ENCODE assay signal across 7 cellular contexts in the genomic region with DNA sequence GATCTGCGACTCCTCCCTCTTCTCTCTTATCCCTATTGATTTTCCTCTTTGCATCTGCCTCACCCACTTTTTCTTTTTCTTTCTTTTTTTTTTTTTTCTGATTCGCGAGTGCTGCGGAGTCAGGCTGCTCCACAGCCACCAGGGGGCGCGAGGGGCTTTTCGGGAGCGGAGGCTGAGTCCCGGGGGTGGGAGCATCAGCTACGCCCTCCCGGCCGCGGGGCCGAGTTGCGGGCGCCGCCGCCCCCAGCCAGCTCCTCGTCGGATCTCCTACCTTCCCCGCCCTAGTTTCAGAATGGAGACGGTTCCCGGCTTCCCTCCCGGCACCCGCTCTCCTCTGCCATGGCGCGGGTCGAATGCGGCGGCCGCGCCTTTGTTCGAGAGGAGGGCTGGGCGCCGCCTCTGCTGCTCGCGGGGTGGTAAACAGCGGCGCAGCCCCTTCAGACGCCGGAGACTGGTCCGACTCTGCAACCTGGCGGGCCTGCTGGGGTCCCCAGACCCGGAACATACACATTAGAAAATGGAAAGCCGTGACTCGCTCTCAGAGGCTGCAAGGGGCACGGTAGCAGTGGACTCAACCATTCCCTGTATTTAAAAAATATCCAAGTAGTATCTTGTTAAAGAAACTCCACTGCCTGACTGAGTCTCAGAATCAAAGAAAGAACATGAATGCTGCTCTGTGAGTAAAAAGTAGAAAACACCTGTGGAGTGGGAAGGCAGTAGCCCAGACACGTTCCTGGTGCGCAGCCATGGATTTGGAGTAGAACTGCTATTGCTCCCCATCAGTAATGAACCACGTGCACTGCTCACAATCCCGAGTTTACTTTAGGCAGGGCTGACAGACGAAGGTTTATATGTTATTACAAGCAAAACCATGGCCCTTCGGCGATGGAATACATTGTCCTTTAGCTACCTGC. TPM values are rescaled to one million over a fixed set of nuclear protein-coding genes. Genes with fewer than 3 reads are reported as not detected.
A peak's percentile ranks its signal among the peaks of the same experiment; 100 is the strongest.
DNase-seq lines count a peak whose midpoint lies in the region; ATAC-seq and TF ChIP-seq lines count a peak whose summit lies in the region.

No MANE protein-coding gene starts in this region.

- DNase-seq in NCI-H1930 (lab: John Stamatoyannopoulos, UW) (peak; percentile 77 to 83), MCF 10A (ENCODE audit: unreplicated experiment) (peak; percentile 86), iPS-NIHi11 (ENCODE audit: low spot score) (peak; percentile 92)

- peak overlapping the region; percentile 64 for H3K27ac Mint-ChIP-seq in MCF 10A (ENCODE audit: low read depth, unreplicated experiment)

- peak overlapping the region; percentile 84 for H3K4me3 Mint-ChIP-seq in MCF 10A (ENCODE audit: unreplicated experiment)

- peak overlapping the region; percentile 79 to 88 (median 84) for H3K9ac ChIP-seq in skeletal muscle tissue (ENCODE audit: low read depth in 1 of 3, low read length in 3 of 3)

- H3K27ac ChIP-seq in VCaP (peak overlapping the region; percentile 77), skeletal muscle tissue (ENCODE audit: low read depth, low read length) (peak overlapping the region; percentile 91)

- H3K36me3 ChIP-seq in skeletal muscle tissue (ENCODE audit: control insufficient read depth in 3 of 3, insufficient read depth in 3 of 3, low read length in 3 of 3): no peaks in the 10 kb centered on the region

- TF ChIP-seq CTCF in VCaP (conservative IDR thresholded peaks at IDR 0.05) (peak; percentile 89), MCF 10A (IDR thresholded peaks at IDR 0.05; ENCODE audit: unreplicated experiment) (peak; percentile 97)

- H3K4me3 ChIP-seq in skeletal muscle tissue (ENCODE audit: low read length in 3 of 3): peak overlapping the region; percentile 74 to 84 (median 83)

- peaks cover 31 to 43% (median 31%) of the 10 kb centered on the region in 3 donors for H3K4me1 ChIP-seq in skeletal muscle tissue (ENCODE audit: control insufficient read depth in 3 of 3, insufficient read depth in 3 of 3, low read length in 3 of 3)

- H3K9me3 Mint-ChIP-seq in MCF 10A (ENCODE audit: unreplicated experiment): no peaks in the 10 kb centered on the region

- POLR2A ChIA-PET in MCF 10A (lab: Yijun Ruan, JAX): interaction anchor here (1.0 to 1.2 kb wide), 2 partner anchors 124 kb away, joined by 3 to 6 read pairs; no protein-coding TSS in a partner anchor

- CTCF ChIA-PET in MCF 10A (lab: Yijun Ruan, JAX): interaction anchor here (0.6 to 6.2 kb wide), 61 partner anchors 9 to 1754 kb away, joined by 3 to 210 read pairs (median 4); a partner anchor contains a TSS

- ATAC-seq in GM18511 (IDR thresholded peaks at IDR 0.05; ENCODE audit: unreplicated experiment) (peak; percentile 89), HG02981 (IDR thresholded peaks at IDR 0.05; ENCODE audit: unreplicated experiment) (peak; percentile 82)

- H3K27me3 Mint-ChIP-seq in MCF 10A (ENCODE audit: insufficient read depth, unreplicated experiment): peaks cover 33% of the 10 kb centered on the region

- peaks cover 0 to 3% (median 3%) of the 10 kb centered on the region in 3 donors for H3K27me3 ChIP-seq in skeletal muscle tissue (ENCODE audit: control insufficient read depth in 3 of 3, insufficient read depth in 3 of 3, low read length in 3 of 3)

- H3K9me3 ChIP-seq in skeletal muscle tissue (ENCODE audit: control insufficient read depth in 3 of 3, low read length in 3 of 3): no peaks in the 10 kb centered on the region

- H3K4me1 Mint-ChIP-seq in MCF 10A (ENCODE audit: insufficient read depth, unreplicated experiment): peaks cover 10% of the 10 kb centered on the region

- H3K36me3 Mint-ChIP-seq in MCF 10A (ENCODE audit: insufficient read depth, unreplicated experiment): no peaks in the 10 kb centered on the region

- intact Hi-C loops in MCF 10A (cut with micrococcal nuclease): loop anchor here (1.0 to 5.0 kb wide), 4 partner anchors 50 to 232 kb away; no protein-coding TSS in a partner anchor

- no TSS peak for BruUV-seq in MCF 10A (replicated peaks; lab: Mats Ljungman, UMichigan)

RNA-seq across cellular contexts. Expression of a gene that starts 55.7 kb away (rescaled TPM):
- total RNA-seq in MCF 10A (2022): 8.2 and 8.9 TPM in 2 replicates
- total RNA-seq in skeletal muscle tissue: 109 TPM

Comparison
In these comparisons a context has a peak if more than half of its experiments do, and no peak if none do; other contexts are left out.
1. Peak in every context shown above with its lines: DNase-seq, ATAC-seq, H3K4me3 ChIP-seq and H3K27ac ChIP-seq.
2. RNA of a gene that starts 55.7 kb away (total RNA-seq): 109 TPM in skeletal muscle tissue (single experiment); 8.2 to 8.9 TPM in MCF 10A; every median in the first group is over 10 times any median in the second.